Comparison of ENCODE assay signal across 2 cellular contexts in the genomic region with DNA sequence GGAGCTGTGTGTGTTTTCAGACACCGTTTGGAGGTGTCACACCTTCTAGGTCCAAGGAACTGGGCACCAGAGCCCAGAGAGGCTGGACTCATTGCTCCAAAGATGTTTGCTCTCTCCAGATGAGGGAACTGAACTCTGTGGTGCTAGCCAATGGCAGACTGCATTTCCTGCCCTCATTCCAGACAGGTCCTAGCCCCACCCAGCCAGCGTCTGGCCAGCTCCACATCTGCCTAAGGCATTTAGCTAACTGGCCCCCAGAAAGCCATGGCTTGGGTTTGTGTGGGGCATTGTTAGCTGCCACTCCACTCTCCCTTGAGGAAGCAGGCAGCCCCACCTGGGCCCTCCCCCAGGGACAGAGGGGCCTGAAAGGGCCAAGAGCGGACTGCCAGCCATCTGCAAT.
TF ChIP-seq lines count a peak whose summit lies in the region.

No MANE protein-coding gene starts in this region.

TF ChIP-seq in IMR-90, 13 proteins besides CTCF, POLR2A, EP300 and RAD21:
- TF ChIP-seq MAZ (IDR thresholded peaks at IDR 0.05; ENCODE audit: borderline replicate concordance, low read depth, low read length) (no peak), SMC3 (IDR thresholded peaks at IDR 0.05; ENCODE audit: low read depth, low read length) (no peak), BHLHE40 (IDR thresholded peaks at IDR 0.05; ENCODE audit: low read depth, low read length) (no peak)

TF ChIP-seq in endothelial cell of umbilical vein, 7 proteins besides CTCF, POLR2A, EP300 and RAD21:
- TF ChIP-seq POLR2AphosphoS5 (IDR thresholded peaks at IDR 0.05; ENCODE audit: insufficient read depth, low read depth, low read length) (no peak), EZH2 (IDR thresholded peaks at IDR 0.05; ENCODE audit: borderline replicate concordance, low read depth, low read length, severe bottlenecking) (no peak), JUN (IDR thresholded peaks at IDR 0.05; ENCODE audit: borderline replicate concordance, insufficient read depth, insufficient read length, low read depth) (no peak), GATA2 (IDR thresholded peaks at IDR 0.05; ENCODE audit: insufficient read depth, insufficient read length, low read depth, low read length) (no peak), MYC (IDR thresholded peaks at IDR 0.05; ENCODE audit: low read depth, low read length) (no peak), FOS (IDR thresholded peaks at IDR 0.05; ENCODE audit: borderline replicate concordance, insufficient read depth, low read length) (no peak)
